37 cellular contexts compared by ENCODE assay signal in the genomic region with DNA sequence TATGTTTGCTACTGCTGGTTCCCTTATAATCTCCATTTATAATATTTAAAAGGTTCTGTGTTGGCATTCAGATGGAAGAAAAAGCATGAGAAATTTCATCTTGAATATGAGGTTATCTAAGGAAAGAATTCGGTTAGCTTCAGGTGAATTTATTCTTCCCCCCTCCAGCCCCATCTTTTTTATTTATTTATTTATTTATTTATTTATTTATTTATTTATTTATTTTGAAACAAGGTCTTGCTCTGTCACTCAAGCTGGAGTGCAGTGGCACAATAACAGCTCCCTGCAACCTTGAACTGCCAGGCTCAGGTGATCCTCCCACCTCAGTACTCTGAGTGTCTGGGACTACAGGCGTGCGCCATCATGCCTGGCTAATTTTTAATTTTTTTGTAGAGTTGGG.
"Had no signal": no experiment of that assay in that cellular context is flagged by ENCODE, and none has a peak within 500 bp of the region (broad histone marks: within the 10 kb centered on the region; RNA-seq: fewer than 3 reads in every experiment).

No MANE protein-coding gene starts in this region.

- H3K27ac ChIP-seq: adrenal gland, ascending aorta, body of pancreas, brain microvascular endothelial cell, breast epithelium, cardiac muscle cell had no signal

- H3K36me3 Mint-ChIP-seq: activated naive CD4-positive, alpha-beta T cell treated with anti-CD3 and anti-CD28 coated beads, Interleukin-2, amount 10 ng/mL, durations not matched to agents 7 days and 5 days; activated naive CD4-positive, alpha-beta T cell treated with anti-CD3 and anti-CD28 coated beads, Interleukin-2, amount 50 U/mL, for 24 hours; activated naive CD4-positive, alpha-beta T cell treated with anti-CD3 and anti-CD28 coated beads, Interleukin-2, amount 50 U/mL, for 72 hours; activated naive CD8-positive, alpha-beta T cell; activated naive CD8-positive, alpha-beta T cell treated with anti-CD3 and anti-CD28 coated beads for 36 hours; activated naive CD8-positive, alpha-beta T cell treated with anti-CD3 and anti-CD28 coated beads, Interleukin-2, amount 10 ng/mL, durations not matched to agents 7 days and 5 days; brain had no signal

- H3K36me3 ChIP-seq: adrenal gland, ascending aorta, brain microvascular endothelial cell, breast epithelium, cardiac muscle cell had no signal

- H3K9me3 ChIP-seq: adrenal gland, ascending aorta, body of pancreas, breast epithelium had no signal

- DNase-seq: activated effector memory CD4-positive, alpha-beta T cell treated with anti-CD3 and anti-CD28 coated beads, Interleukin-2, amount 50 U/mL, for 16 hours; activated effector memory CD4-positive, alpha-beta T cell treated with Interleukin-2 at 50 U/mL for 16 hours; activated gamma-delta T cell; activated gamma-delta T cell treated with Interleukin-2 at 50 U/mL for 16 hours; activated naive CD4-positive, alpha-beta T cell; activated naive CD4-positive, alpha-beta T cell treated with anti-CD3 and anti-CD28 coated beads for 36 hours; activated naive CD4-positive, alpha-beta T cell treated with anti-CD3 and anti-CD28 coated beads, Interleukin-2, amount 10 ng/mL, durations not matched to agents 7 days and 5 days; activated naive CD4-positive, alpha-beta T cell treated with anti-CD3 and anti-CD28 coated beads, Interleukin-2, amount 50 U/mL, for 16 hours; activated naive CD4-positive, alpha-beta T cell treated with Interleukin-2 at 50 U/mL for 16 hours; activated naive CD8-positive, alpha-beta T cell treated with anti-CD3 and anti-CD28 coated beads for 36 hours; activated naive CD8-positive, alpha-beta T cell treated with anti-CD3 and anti-CD28 coated beads, Interleukin-2, amount 10 ng/mL, durations not matched to agents 7 days and 5 days; activated naive CD8-positive, alpha-beta T cell treated with anti-CD3 and anti-CD28 coated beads, Interleukin-2, amount 50 U/mL, for 24 hours; activated T-cell treated with anti-CD3 and anti-CD28 coated beads, Interleukin-2, amount 50 U/mL, for 24 hours; activated T-cell treated with anti-CD3 and anti-CD28 coated beads, Interleukin-2, amount 50 U/mL, for 4 hours; activated T-cell treated with anti-CD3 and anti-CD28 coated beads, Interleukin-2, amount 50 U/mL, for 48 hours; activated T-cell treated with anti-CD3 and anti-CD28 coated beads, Interleukin-2, amount 50 U/mL, for 72 hours; adrenal gland; amniotic stem cell; amygdala; anterior cingulate cortex; aorta; body of pancreas; brain microvascular endothelial cell; caudate nucleus; central memory CD4-positive, alpha-beta T cell; cerebellar nuclear complex had no signal

- H3K27ac Mint-ChIP-seq: activated naive CD4-positive, alpha-beta T cell treated with anti-CD3 and anti-CD28 coated beads for 36 hours; activated naive CD4-positive, alpha-beta T cell treated with anti-CD3 and anti-CD28 coated beads, Interleukin-2, amount 10 ng/mL, durations not matched to agents 7 days and 5 days; activated naive CD4-positive, alpha-beta T cell treated with anti-CD3 and anti-CD28 coated beads, Interleukin-2, amount 50 U/mL, for 24 hours; activated naive CD4-positive, alpha-beta T cell treated with anti-CD3 and anti-CD28 coated beads, Interleukin-2, amount 50 U/mL, for 72 hours; activated naive CD8-positive, alpha-beta T cell; activated naive CD8-positive, alpha-beta T cell treated with anti-CD3 and anti-CD28 coated beads for 36 hours; activated naive CD8-positive, alpha-beta T cell treated with anti-CD3 and anti-CD28 coated beads, Interleukin-2, amount 10 ng/mL, durations not matched to agents 7 days and 5 days; activated naive CD8-positive, alpha-beta T cell treated with anti-CD3 and anti-CD28 coated beads, Interleukin-2, amount 50 U/mL, for 24 hours; activated T-cell treated with anti-CD3 and anti-CD28 coated beads, Interleukin-2, amount 50 U/mL, for 24 hours; activated T-cell treated with anti-CD3 and anti-CD28 coated beads, Interleukin-2, amount 50 U/mL, for 72 hours; activated T-helper 1 cell treated with anti-CD3 and anti-CD28 coated beads, Interleukin-12 subunit alpha, Interleukin-12 subunit beta, Interleukin-2, Interleukin-4 antibody, amounts not matched to agents 30 ng/mL and 10 ng/mL and 1 ng/mL, durations not matched to agents 14 hours and 24 hours and 36 hours; activated T-helper 17 cell treated with anti-CD3 and anti-CD28 coated beads, Interleukin-2, amount 50 U/mL, for 72 hours; activated T-helper 2 cell treated with anti-CD3 and anti-CD28 coated beads, Interferon-gamma antibody, Interleukin-2, Interleukin-4, amounts not matched to agents 10 μg/mL and 5 μg/mL and 100 μg/mL, durations not matched to agents 14 hours and 24 hours and 36 hours; brain had no signal

- H3K27me3 Mint-ChIP-seq: activated naive CD4-positive, alpha-beta T cell treated with anti-CD3 and anti-CD28 coated beads, Interleukin-2, amount 10 ng/mL, durations not matched to agents 7 days and 5 days; activated naive CD4-positive, alpha-beta T cell treated with anti-CD3 and anti-CD28 coated beads, Interleukin-2, amount 50 U/mL, for 24 hours; activated naive CD8-positive, alpha-beta T cell treated with anti-CD3 and anti-CD28 coated beads for 36 hours; activated naive CD8-positive, alpha-beta T cell treated with anti-CD3 and anti-CD28 coated beads, Interleukin-2, amount 10 ng/mL, durations not matched to agents 7 days and 5 days; activated naive CD8-positive, alpha-beta T cell treated with anti-CD3 and anti-CD28 coated beads, Interleukin-2, amount 50 U/mL, for 24 hours; activated T-cell treated with anti-CD3 and anti-CD28 coated beads, Interleukin-2, amount 50 U/mL, for 24 hours; activated T-helper 17 cell treated with anti-CD3 and anti-CD28 coated beads, Interleukin-2, amount 50 U/mL, for 72 hours; brain; central memory CD8-positive, alpha-beta T cell had no signal

- H3K4me1 Mint-ChIP-seq: activated naive CD4-positive, alpha-beta T cell treated with anti-CD3 and anti-CD28 coated beads, Interleukin-2, amount 10 ng/mL, durations not matched to agents 7 days and 5 days; activated naive CD4-positive, alpha-beta T cell treated with anti-CD3 and anti-CD28 coated beads, Interleukin-2, amount 50 U/mL, for 24 hours; activated naive CD8-positive, alpha-beta T cell treated with anti-CD3 and anti-CD28 coated beads for 36 hours; activated naive CD8-positive, alpha-beta T cell treated with anti-CD3 and anti-CD28 coated beads, Interleukin-2, amount 10 ng/mL, durations not matched to agents 7 days and 5 days; activated naive CD8-positive, alpha-beta T cell treated with anti-CD3 and anti-CD28 coated beads, Interleukin-2, amount 50 U/mL, for 24 hours; activated T-helper 17 cell treated with anti-CD3 and anti-CD28 coated beads, Interleukin-2, amount 50 U/mL, for 72 hours; brain; central memory CD8-positive, alpha-beta T cell had no signal

- H3K4me3 ChIP-seq: adrenal gland, ascending aorta, body of pancreas, breast epithelium, cardiac muscle cell had no signal

- H3K9me3 Mint-ChIP-seq: activated naive CD4-positive, alpha-beta T cell treated with anti-CD3 and anti-CD28 coated beads for 36 hours; activated naive CD4-positive, alpha-beta T cell treated with anti-CD3 and anti-CD28 coated beads, Interleukin-2, amount 10 ng/mL, durations not matched to agents 7 days and 5 days; activated naive CD4-positive, alpha-beta T cell treated with anti-CD3 and anti-CD28 coated beads, Interleukin-2, amount 50 U/mL, for 24 hours; activated naive CD8-positive, alpha-beta T cell treated with anti-CD3 and anti-CD28 coated beads for 36 hours; activated naive CD8-positive, alpha-beta T cell treated with anti-CD3 and anti-CD28 coated beads, Interleukin-2, amount 10 ng/mL, durations not matched to agents 7 days and 5 days; activated T-cell treated with anti-CD3 and anti-CD28 coated beads, Interleukin-2, amount 50 U/mL, for 24 hours; activated T-helper 1 cell treated with anti-CD3 and anti-CD28 coated beads, Interleukin-12 subunit alpha, Interleukin-12 subunit beta, Interleukin-2, Interleukin-4 antibody, amounts not matched to agents 30 ng/mL and 10 ng/mL and 1 ng/mL, durations not matched to agents 14 hours and 24 hours and 36 hours; activated T-helper 2 cell treated with anti-CD3 and anti-CD28 coated beads, Interferon-gamma antibody, Interleukin-2, Interleukin-4, amounts not matched to agents 10 μg/mL and 5 μg/mL and 100 μg/mL, durations not matched to agents 14 hours and 24 hours and 36 hours; brain had no signal

- H3K4me1 ChIP-seq: adrenal gland, ascending aorta, body of pancreas, breast epithelium had no signal

- H3K4me3 Mint-ChIP-seq: activated naive CD4-positive, alpha-beta T cell treated with anti-CD3 and anti-CD28 coated beads for 36 hours; activated naive CD4-positive, alpha-beta T cell treated with anti-CD3 and anti-CD28 coated beads, Interleukin-2, amount 10 ng/mL, durations not matched to agents 7 days and 5 days; activated naive CD4-positive, alpha-beta T cell treated with anti-CD3 and anti-CD28 coated beads, Interleukin-2, amount 50 U/mL, for 24 hours; activated naive CD8-positive, alpha-beta T cell; activated naive CD8-positive, alpha-beta T cell treated with anti-CD3 and anti-CD28 coated beads for 36 hours; activated naive CD8-positive, alpha-beta T cell treated with anti-CD3 and anti-CD28 coated beads, Interleukin-2, amount 10 ng/mL, durations not matched to agents 7 days and 5 days; activated naive CD8-positive, alpha-beta T cell treated with anti-CD3 and anti-CD28 coated beads, Interleukin-2, amount 50 U/mL, for 24 hours; activated T-cell treated with anti-CD3 and anti-CD28 coated beads, Interleukin-2, amount 50 U/mL, for 24 hours; activated T-cell treated with anti-CD3 and anti-CD28 coated beads, Interleukin-2, amount 50 U/mL, for 4 hours; activated T-cell treated with anti-CD3 and anti-CD28 coated beads, Interleukin-2, amount 50 U/mL, for 72 hours; activated T-helper 1 cell treated with anti-CD3 and anti-CD28 coated beads, Interleukin-12 subunit alpha, Interleukin-12 subunit beta, Interleukin-2, Interleukin-4 antibody, amounts not matched to agents 30 ng/mL and 10 ng/mL and 1 ng/mL, durations not matched to agents 14 hours and 24 hours and 36 hours; activated T-helper 17 cell treated with anti-CD3 and anti-CD28 coated beads, Interleukin-2, amount 50 U/mL, for 72 hours; brain; central memory CD8-positive, alpha-beta T cell had no signal
